In genomic region chr22:47123827-47124442, GRCh38 we compare ENCODE assay signal across 1 cellular context.
TF ChIP-seq lines count a peak whose summit lies in the region.

No MANE protein-coding gene starts in this region.

TF ChIP-seq in H1, 55 proteins besides CTCF, POLR2A, EP300 and RAD21:
- peak; percentile 54; the same call in 1 of the 2 replicates for TF ChIP-seq MAX (IDR thresholded peaks at IDR 0.05)
- TF ChIP-seq TBP (IDR thresholded peaks at IDR 0.05; ENCODE audit: low read depth, low read length): no peak
